Comparison of ENCODE assay signal across 1 cellular context in the genomic region with DNA sequence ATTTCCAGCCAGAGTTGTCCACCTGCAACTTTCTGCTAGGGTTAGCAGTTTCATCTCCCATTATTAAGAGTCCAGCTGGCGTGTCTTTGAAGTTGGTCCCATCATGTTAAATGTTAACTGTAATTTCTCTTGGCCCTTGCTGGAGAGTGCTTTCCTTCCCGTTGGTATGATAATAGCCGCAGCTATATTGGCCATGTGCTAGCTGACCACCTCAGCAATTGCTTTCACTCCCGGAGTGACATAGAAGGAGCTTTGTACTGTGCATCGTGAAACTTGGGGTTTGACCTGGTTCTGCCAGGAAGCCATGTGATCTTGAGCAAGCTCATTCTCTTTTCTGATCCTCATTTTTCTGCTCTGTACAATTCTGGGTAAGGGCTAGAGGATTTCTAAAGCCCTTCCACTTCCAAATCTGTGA.
TF ChIP-seq lines count a peak whose summit lies in the region.

No MANE protein-coding gene starts in this region.

TF ChIP-seq in HepG2, 621 proteins besides CTCF, POLR2A, EP300 and RAD21 (continued from another document and continues in another):
- TF ChIP-seq BRD4 (CRISPR knock-in tag; IDR thresholded peaks at IDR 0.05) (no peak), ZFX (CRISPR knock-in tag; IDR thresholded peaks at IDR 0.05; ENCODE audit: low read depth) (0 out of 2 replicates have a peak, but pooled peaks have one; percentile 26), ETV5 (CRISPR knock-in tag; IDR thresholded peaks at IDR 0.05; ENCODE audit: borderline replicate concordance) (no peak), PHB2 (IDR thresholded peaks at IDR 0.05; ENCODE audit: partially characterized antibody) (no peak), ZMYM2 (CRISPR knock-in tag; IDR thresholded peaks at IDR 0.05) (no peak), ZNF12 (CRISPR knock-in tag; IDR thresholded peaks at IDR 0.05) (0 out of 2 replicates have a peak, but pooled peaks have one; percentile 40), RCOR2 (CRISPR knock-in tag; IDR thresholded peaks at IDR 0.05) (no peak), SMYD3 (CRISPR knock-in tag; IDR thresholded peaks at IDR 0.05) (peak; percentile 61; the same call in 1 of the 2 replicates), MYC (CRISPR knock-in tag; IDR thresholded peaks at IDR 0.05; ENCODE audit: borderline replicate concordance) (peak; percentile 15; the same call in 1 of the 2 replicates), ZKSCAN1 (IDR thresholded peaks at IDR 0.05; ENCODE audit: low read length) (no peak), ZSCAN21 (CRISPR knock-in tag; IDR thresholded peaks at IDR 0.05; ENCODE audit: borderline replicate concordance) (0 out of 2 replicates have a peak, but pooled peaks have one; percentile 17), MAFF (IDR thresholded peaks at IDR 0.05; ENCODE audit: low read depth, low read length) (no peak), ZNF772 (CRISPR knock-in tag; IDR thresholded peaks at IDR 0.05) (0 out of 2 replicates have a peak, but pooled peaks have one; percentile 30), ZSCAN31 (CRISPR knock-in tag; IDR thresholded peaks at IDR 0.05; ENCODE audit: low read depth) (no peak), STAG1 (CRISPR knock-in tag; IDR thresholded peaks at IDR 0.05) (peak; percentile 8; the same call in 1 of the 2 replicates), NBN (conservative IDR thresholded peaks at IDR 0.05) (no peak), ELF3 (CRISPR knock-in tag; IDR thresholded peaks at IDR 0.05) (no peak), CC2D1A (CRISPR knock-in tag; IDR thresholded peaks at IDR 0.05) (0 out of 2 replicates have a peak, but pooled peaks have one; percentile 33), PHF21A (CRISPR knock-in tag; IDR thresholded peaks at IDR 0.05) (peak; percentile 32; the same call in 1 of the 2 replicates), MAFK (conservative IDR thresholded peaks at IDR 0.05 in 1 of 2, IDR thresholded peaks at IDR 0.05 in 1 of 2; ENCODE audit: low read length in 2 of 2) (peak; percentile 40 to 61; a peak in 3 of 4 replicates), SALL1 (CRISPR knock-in tag; IDR thresholded peaks at IDR 0.05) (no peak), HMG20A (CRISPR knock-in tag; IDR thresholded peaks at IDR 0.05; ENCODE audit: borderline replicate concordance) (peak; percentile 39; the same call in 1 of the 2 replicates), ZBTB7B (CRISPR knock-in tag; IDR thresholded peaks at IDR 0.05) (no peak), ZNF354B (CRISPR knock-in tag; IDR thresholded peaks at IDR 0.05) (0 out of 2 replicates have a peak, but pooled peaks have one; percentile 57), KLF6 (CRISPR knock-in tag; IDR thresholded peaks at IDR 0.05) (no peak), ZSCAN9 (CRISPR knock-in tag; IDR thresholded peaks at IDR 0.05; ENCODE audit: borderline replicate concordance) (no peak)
- TF ChIP-seq, protein P1, sequence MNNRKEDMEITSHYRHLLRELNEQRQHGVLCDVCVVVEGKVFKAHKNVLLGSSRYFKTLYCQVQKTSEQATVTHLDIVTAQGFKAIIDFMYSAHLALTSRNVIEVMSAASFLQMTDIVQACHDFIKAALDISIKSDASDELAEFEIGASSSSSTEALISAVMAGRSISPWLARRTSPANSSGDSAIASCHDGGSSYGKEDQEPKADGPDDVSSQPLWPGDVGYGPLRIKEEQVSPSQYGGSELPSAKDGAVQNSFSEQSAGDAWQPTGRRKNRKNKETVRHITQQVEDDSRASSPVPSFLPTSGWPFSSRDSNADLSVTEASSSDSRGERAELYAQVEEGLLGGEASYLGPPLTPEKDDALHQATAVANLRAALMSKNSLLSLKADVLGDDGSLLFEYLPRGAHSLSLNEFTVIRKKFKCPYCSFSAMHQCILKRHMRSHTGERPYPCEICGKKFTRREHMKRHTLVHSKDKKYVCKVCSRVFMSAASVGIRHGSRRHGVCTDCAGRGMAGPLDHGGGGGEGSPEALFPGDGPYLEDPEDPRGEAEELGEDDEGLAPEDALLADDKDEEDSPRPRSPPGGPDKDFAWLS (CRISPR knock-in tag; IDR thresholded peaks at IDR 0.05; ENCODE audit: borderline replicate concordance), result no peak
- TF ChIP-seq, protein P2, sequence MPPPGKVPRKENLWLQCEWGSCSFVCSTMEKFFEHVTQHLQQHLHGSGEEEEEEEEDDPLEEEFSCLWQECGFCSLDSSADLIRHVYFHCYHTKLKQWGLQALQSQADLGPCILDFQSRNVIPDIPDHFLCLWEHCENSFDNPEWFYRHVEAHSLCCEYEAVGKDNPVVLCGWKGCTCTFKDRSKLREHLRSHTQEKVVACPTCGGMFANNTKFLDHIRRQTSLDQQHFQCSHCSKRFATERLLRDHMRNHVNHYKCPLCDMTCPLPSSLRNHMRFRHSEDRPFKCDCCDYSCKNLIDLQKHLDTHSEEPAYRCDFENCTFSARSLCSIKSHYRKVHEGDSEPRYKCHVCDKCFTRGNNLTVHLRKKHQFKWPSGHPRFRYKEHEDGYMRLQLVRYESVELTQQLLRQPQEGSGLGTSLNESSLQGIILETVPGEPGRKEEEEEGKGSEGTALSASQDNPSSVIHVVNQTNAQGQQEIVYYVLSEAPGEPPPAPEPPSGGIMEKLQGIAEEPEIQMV (CRISPR knock-in tag; IDR thresholded peaks at IDR 0.05; ENCODE audit: low read depth), result no peak
- TF ChIP-seq, protein P3, sequence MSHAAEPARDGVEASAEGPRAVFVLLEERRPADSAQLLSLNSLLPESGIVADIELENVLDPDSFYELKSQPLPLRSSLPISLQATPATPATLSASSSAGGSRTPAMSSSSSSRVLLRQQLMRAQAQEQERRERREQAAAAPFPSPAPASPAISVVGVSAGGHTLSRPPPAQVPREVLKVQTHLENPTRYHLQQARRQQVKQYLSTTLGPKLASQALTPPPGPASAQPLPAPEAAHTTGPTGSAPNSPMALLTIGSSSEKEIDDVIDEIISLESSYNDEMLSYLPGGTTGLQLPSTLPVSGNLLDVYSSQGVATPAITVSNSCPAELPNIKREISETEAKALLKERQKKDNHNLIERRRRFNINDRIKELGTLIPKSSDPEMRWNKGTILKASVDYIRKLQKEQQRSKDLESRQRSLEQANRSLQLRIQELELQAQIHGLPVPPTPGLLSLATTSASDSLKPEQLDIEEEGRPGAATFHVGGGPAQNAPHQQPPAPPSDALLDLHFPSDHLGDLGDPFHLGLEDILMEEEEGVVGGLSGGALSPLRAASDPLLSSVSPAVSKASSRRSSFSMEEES (CRISPR knock-in tag; IDR thresholded peaks at IDR 0.05), result peak; percentile 54; the same call in 1 of the 2 replicates
- TF ChIP-seq, protein P4, sequence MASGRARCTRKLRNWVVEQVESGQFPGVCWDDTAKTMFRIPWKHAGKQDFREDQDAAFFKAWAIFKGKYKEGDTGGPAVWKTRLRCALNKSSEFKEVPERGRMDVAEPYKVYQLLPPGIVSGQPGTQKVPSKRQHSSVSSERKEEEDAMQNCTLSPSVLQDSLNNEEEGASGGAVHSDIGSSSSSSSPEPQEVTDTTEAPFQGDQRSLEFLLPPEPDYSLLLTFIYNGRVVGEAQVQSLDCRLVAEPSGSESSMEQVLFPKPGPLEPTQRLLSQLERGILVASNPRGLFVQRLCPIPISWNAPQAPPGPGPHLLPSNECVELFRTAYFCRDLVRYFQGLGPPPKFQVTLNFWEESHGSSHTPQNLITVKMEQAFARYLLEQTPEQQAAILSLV (CRISPR knock-in tag; IDR thresholded peaks at IDR 0.05; ENCODE audit: borderline replicate concordance), result no peak
- TF ChIP-seq, protein P5, sequence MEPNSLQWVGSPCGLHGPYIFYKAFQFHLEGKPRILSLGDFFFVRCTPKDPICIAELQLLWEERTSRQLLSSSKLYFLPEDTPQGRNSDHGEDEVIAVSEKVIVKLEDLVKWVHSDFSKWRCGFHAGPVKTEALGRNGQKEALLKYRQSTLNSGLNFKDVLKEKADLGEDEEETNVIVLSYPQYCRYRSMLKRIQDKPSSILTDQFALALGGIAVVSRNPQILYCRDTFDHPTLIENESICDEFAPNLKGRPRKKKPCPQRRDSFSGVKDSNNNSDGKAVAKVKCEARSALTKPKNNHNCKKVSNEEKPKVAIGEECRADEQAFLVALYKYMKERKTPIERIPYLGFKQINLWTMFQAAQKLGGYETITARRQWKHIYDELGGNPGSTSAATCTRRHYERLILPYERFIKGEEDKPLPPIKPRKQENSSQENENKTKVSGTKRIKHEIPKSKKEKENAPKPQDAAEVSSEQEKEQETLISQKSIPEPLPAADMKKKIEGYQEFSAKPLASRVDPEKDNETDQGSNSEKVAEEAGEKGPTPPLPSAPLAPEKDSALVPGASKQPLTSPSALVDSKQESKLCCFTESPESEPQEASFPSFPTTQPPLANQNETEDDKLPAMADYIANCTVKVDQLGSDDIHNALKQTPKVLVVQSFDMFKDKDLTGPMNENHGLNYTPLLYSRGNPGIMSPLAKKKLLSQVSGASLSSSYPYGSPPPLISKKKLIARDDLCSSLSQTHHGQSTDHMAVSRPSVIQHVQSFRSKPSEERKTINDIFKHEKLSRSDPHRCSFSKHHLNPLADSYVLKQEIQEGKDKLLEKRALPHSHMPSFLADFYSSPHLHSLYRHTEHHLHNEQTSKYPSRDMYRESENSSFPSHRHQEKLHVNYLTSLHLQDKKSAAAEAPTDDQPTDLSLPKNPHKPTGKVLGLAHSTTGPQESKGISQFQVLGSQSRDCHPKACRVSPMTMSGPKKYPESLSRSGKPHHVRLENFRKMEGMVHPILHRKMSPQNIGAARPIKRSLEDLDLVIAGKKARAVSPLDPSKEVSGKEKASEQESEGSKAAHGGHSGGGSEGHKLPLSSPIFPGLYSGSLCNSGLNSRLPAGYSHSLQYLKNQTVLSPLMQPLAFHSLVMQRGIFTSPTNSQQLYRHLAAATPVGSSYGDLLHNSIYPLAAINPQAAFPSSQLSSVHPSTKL (CRISPR knock-in tag; IDR thresholded peaks at IDR 0.05), result peak; percentile 13; the same call in 1 of the 2 replicates
- TF ChIP-seq, protein P6, sequence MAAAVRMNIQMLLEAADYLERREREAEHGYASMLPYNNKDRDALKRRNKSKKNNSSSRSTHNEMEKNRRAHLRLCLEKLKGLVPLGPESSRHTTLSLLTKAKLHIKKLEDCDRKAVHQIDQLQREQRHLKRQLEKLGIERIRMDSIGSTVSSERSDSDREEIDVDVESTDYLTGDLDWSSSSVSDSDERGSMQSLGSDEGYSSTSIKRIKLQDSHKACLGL (CRISPR knock-in tag; IDR thresholded peaks at IDR 0.05), result no peak
- TF ChIP-seq, protein P7, sequence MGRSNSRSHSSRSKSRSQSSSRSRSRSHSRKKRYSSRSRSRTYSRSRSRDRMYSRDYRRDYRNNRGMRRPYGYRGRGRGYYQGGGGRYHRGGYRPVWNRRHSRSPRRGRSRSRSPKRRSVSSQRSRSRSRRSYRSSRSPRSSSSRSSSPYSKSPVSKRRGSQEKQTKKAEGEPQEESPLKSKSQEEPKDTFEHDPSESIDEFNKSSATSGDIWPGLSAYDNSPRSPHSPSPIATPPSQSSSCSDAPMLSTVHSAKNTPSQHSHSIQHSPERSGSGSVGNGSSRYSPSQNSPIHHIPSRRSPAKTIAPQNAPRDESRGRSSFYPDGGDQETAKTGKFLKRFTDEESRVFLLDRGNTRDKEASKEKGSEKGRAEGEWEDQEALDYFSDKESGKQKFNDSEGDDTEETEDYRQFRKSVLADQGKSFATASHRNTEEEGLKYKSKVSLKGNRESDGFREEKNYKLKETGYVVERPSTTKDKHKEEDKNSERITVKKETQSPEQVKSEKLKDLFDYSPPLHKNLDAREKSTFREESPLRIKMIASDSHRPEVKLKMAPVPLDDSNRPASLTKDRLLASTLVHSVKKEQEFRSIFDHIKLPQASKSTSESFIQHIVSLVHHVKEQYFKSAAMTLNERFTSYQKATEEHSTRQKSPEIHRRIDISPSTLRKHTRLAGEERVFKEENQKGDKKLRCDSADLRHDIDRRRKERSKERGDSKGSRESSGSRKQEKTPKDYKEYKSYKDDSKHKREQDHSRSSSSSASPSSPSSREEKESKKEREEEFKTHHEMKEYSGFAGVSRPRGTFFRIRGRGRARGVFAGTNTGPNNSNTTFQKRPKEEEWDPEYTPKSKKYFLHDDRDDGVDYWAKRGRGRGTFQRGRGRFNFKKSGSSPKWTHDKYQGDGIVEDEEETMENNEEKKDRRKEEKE (IDR thresholded peaks at IDR 0.05), result no peak
- TF ChIP-seq, protein P8, sequence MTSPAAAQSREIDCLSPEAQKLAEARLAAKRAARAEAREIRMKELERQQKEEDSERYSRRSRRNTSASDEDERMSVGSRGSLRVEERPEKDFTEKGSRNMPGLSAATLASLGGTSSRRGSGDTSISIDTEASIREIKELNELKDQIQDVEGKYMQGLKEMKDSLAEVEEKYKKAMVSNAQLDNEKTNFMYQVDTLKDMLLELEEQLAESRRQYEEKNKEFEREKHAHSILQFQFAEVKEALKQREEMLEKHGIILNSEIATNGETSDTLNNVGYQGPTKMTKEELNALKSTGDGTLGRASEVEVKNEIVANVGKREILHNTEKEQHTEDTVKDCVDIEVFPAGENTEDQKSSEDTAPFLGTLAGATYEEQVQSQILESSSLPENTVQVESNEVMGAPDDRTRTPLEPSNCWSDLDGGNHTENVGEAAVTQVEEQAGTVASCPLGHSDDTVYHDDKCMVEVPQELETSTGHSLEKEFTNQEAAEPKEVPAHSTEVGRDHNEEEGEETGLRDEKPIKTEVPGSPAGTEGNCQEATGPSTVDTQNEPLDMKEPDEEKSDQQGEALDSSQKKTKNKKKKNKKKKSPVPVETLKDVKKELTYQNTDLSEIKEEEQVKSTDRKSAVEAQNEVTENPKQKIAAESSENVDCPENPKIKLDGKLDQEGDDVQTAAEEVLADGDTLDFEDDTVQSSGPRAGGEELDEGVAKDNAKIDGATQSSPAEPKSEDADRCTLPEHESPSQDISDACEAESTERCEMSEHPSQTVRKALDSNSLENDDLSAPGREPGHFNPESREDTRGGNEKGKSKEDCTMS (CRISPR knock-in tag; conservative IDR thresholded peaks at IDR 0.05), result no peak
